In the genomic region with DNA sequence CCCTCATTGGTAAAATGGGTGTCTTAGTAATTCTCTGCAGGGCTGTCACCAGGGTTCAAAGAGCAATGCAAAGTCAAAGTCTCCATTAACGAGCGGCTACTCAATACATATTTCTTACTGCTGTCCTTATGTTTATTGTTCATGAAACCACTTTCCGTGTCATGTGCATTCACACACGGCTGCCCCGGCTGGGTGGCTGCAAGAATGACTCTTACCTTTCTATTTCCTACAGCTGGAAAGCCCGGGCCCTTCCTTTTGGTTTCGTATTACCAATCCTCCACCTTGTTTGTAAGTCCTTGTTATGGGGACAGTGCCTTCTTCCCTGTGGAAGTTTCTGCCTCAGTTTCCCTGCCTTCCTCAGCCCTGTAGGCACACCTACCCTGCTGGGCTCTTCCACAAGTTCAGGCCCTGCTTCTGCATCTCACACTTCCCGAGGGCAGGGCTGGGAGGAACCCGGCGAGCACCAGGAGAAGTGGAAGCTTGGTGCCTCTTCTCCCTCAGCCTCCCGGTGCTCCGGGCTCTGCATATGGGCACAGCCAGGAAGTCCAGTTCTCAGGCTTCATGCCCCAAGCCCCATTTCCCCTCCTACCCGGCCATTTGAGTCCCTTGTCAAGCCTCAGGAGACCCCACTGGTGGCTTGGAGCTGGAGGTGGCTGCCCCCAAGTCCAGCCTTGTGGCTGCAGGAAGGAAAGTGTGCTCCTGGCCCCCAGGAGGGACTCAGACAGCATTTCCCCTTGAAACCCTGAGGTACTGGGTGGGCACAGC, we compare ENCODE assay signal across 9 cellular contexts. TPM values are rescaled to one million over a fixed set of nuclear protein-coding genes. Genes with fewer than 3 reads are reported as not detected.
A peak's percentile ranks its signal among the peaks of the same experiment; 100 is the strongest.
DNase-seq lines count a peak whose midpoint lies in the region; ATAC-seq and TF ChIP-seq lines count a peak whose summit lies in the region.
"Had no signal": no experiment of that assay in that cellular context is flagged by ENCODE, and none has a peak within 500 bp of the region (broad histone marks: within the 10 kb centered on the region; RNA-seq: fewer than 3 reads in every experiment).

No MANE protein-coding gene starts in this region.

- peaks cover 94% of the 10 kb centered on the region for H3K4me1 Mint-ChIP-seq in central memory CD8-positive, alpha-beta T cell

- peak overlapping the region; percentile 64 for H3K4me3 Mint-ChIP-seq in central memory CD8-positive, alpha-beta T cell

- no peaks in the 10 kb centered on the region for H3K27me3 Mint-ChIP-seq in central memory CD8-positive, alpha-beta T cell

- no peak for TF ChIP-seq CTCF in GM13976 (IDR thresholded peaks at IDR 0.05; ENCODE audit: borderline replicate concordance, control extremely low read depth, extremely low read depth, insufficient read depth, missing control alignments)

- peaks cover 1% of the 10 kb centered on the region for H3K36me3 Mint-ChIP-seq in central memory CD8-positive, alpha-beta T cell (ENCODE audit: insufficient read depth)

- peak overlapping the region; percentile 97 for H3K27ac Mint-ChIP-seq in central memory CD8-positive, alpha-beta T cell (ENCODE audit: low read depth)

- DNase-seq in GM13976 (ENCODE audit: low spot score) (peak; percentile 73), H4 (ENCODE audit: low spot score) (no peak), NCI-H2171 treated with DMSO at 0.1 percent for 48 hours (lab: John Stamatoyannopoulos, UW) (no peak), medulla oblongata (ENCODE audit: extremely low spot score) (no peak)
- DNase-seq in central memory CD8-positive, alpha-beta T cell (ENCODE audit: low spot score in 2 of 2) = no peak
- DNase-seq in activated CD8-positive, alpha-beta memory T cell treated with anti-CD3 and anti-CD28 coated beads, Interleukin-2, amount 50 U/mL, for 48 hours = no peak
- DNase-seq: right lobe of liver had no signal

- H3K9me3 Mint-ChIP-seq in central memory CD8-positive, alpha-beta T cell = peaks cover 8% of the 10 kb centered on the region

- in situ Hi-C loops in GM13976 (cut with MboI; ENCODE audit: low sequenced_read_pairs, unreplicated experiment) = no loop called here

- peak; percentile 43 for ATAC-seq in GM19452 (IDR thresholded peaks at IDR 0.05; ENCODE audit: unreplicated experiment)
- ATAC-seq in HG03066 (IDR thresholded peaks at IDR 0.05; ENCODE audit: low read depth, unreplicated experiment) = peak; percentile 47
- no peak for ATAC-seq in central memory CD8-positive, alpha-beta T cell (replicated peaks; ENCODE audit: extremely low read depth, poor library complexity, severe bottlenecking)

RNA-seq across cellular contexts. Expression of gene ACKR3, which starts 18.7 kb away (rescaled TPM):
- total RNA-seq in H4 (2014; rRNA removed; shearing (Covaris generic)) = 1.0 and 1.4 TPM in 2 replicates
